Comparison of ENCODE assay signal across 8 cellular contexts in genomic region chr20:34515484-34516037, GRCh38. TPM values are rescaled to one million over a fixed set of nuclear protein-coding genes. Genes with fewer than 3 reads are reported as not detected.
A peak's percentile ranks its signal among the peaks of the same experiment; 100 is the strongest.
DNase-seq lines count a peak whose midpoint lies in the region; ATAC-seq, FAIRE-seq and TF ChIP-seq lines count a peak whose summit lies in the region.

No MANE protein-coding gene starts in this region.

- CTCF ChIA-PET in A549 (lab: Yijun Ruan, JAX) = interaction anchor here (0.9 to 6.2 kb wide), 6 partner anchors 10 to 204 kb away, joined by 3 to 52 read pairs (median 4); partner anchors contain the start of gene MAP1LC3A

- no peak for TF ChIP-seq RAD21 in A549 (conservative IDR thresholded peaks at IDR 0.05 in 1 of 2, IDR thresholded peaks at IDR 0.05 in 1 of 2)

- ATAC-seq in A549 (peak; percentile 44 to 47; a peak in 5 of 6 replicates), GM18520 (IDR thresholded peaks at IDR 0.05; ENCODE audit: unreplicated experiment) (peak; percentile 31), HG03064 (IDR thresholded peaks at IDR 0.05; ENCODE audit: low read depth, unreplicated experiment) (peak; percentile 55)

- H3K9me3 ChIP-seq in A549 (no peaks in the 10 kb centered on the region), mononuclear cell (ENCODE audit: low read depth, low read length) (no peaks in the 10 kb centered on the region)

- peak overlapping the region; percentile 91 for H3K4me2 ChIP-seq in A549

- no peak for FAIRE-seq in A549 (lab: Jason Lieb, UNC)

- WGBS in A549 (ENCODE audit: missing lambda C conversion rate) = 39% methylated on average over 25 of the region's 25 CpGs

- DNase-seq in A549 (ENCODE audit: low read depth in 1 of 2, low spot score in 1 of 2) = peak in 1 of 2 experiments; percentile 48
- peak; percentile 74 for DNase-seq in NCI-H2196 treated with DMSO at 0.1 percent for 48 hours (lab: John Stamatoyannopoulos, UW; ENCODE audit: unreplicated experiment)
- peak; percentile 69 for DNase-seq in activated CD4-positive, alpha-beta T cell treated with anti-CD3 and anti-CD28 coated beads, Interleukin-2, amount 50 U/mL, for 1 hour
- DNase-seq in ecto neural progenitor cell (ENCODE audit: low spot score) = peak; percentile 74
- peak; percentile 46 for DNase-seq in stimulated activated CD8-positive, alpha-beta memory T cell treated with anti-CD3 and anti-CD28 coated beads, Interleukin-4, amount 100 ng/mL, for 24 hours (ENCODE audit: low read depth)

- H3K4me1 ChIP-seq in A549 (peaks cover 24% of the 10 kb centered on the region), mononuclear cell (ENCODE audit: insufficient read depth, low read length) (peaks cover 26% of the 10 kb centered on the region)

- TF ChIP-seq POLR2A in A549 (IDR thresholded peaks at IDR 0.05; ENCODE audit: low read length) = no peak

- peak overlapping the region; percentile 80 for H3K4me3 ChIP-seq in A549
- peak overlapping the region; percentile 82 for H3K4me3 ChIP-seq in mononuclear cell (ENCODE audit: low read length)

- no peak for TF ChIP-seq CTCF in A549 (IDR thresholded peaks at IDR 0.05)

- H3K27ac ChIP-seq in A549 = peak overlapping the region; percentile 95 to 96

- no peaks in the 10 kb centered on the region for H3K27me3 ChIP-seq in mononuclear cell (ENCODE audit: insufficient read depth, low read length)

- POLR2A ChIA-PET in A549 (lab: Yijun Ruan, JAX) = interaction anchor here (0.5 to 2.2 kb wide), 10 partner anchors 10 to 441 kb away, joined by 3 to 12 read pairs (median 3); partner anchors contain the start of genes AHCY, ITCH and PIGU

- TF ChIP-seq EP300 in A549 (IDR thresholded peaks at IDR 0.05) = no peak

TF ChIP-seq in A549, 52 proteins besides CTCF, POLR2A, EP300 and RAD21:
- TF ChIP-seq CEBPB (IDR thresholded peaks at IDR 0.05) (peak in 1 of 2 experiments; percentile 61; a peak in 2 of 4 replicates), ESRRA (IDR thresholded peaks at IDR 0.05; ENCODE audit: borderline replicate concordance, low read length) (no peak)
TF ChIP-seq in A549: peak in this region for 1.

RNA-seq across cellular contexts. Expression of gene DYNLRB1, which starts 0.7 kb away (rescaled TPM):
- 148 and 204 TPM in 2 replicates for polyA plus RNA-seq in A549 (2011; rRNA removed)
- 235 and 264 TPM in 2 replicates for polyA plus RNA-seq in A549 (2012; cell fraction: cytosol; rRNA removed)
- polyA plus RNA-seq in A549 (2012; cell fraction: nucleus; rRNA removed) = 104 and 152 TPM in 2 replicates
- polyA plus RNA-seq in A549 (2017; fragmentation: RNase III; extraction: RNeasy Plus Mini Kit Qiagen cat#74134 plus additional on column Dnase treatment) = 206 to 230 TPM (median 211 TPM) in 3 replicates
- 116 and 177 TPM in 2 replicates for polyA minus RNA-seq in A549 (2011; rRNA and poly(A)+ RNA removed)
- 48.3 TPM for total RNA-seq in mononuclear cell

RNA-seq across cellular contexts. Expression of gene MAP1LC3A, which starts 43.0 kb away (rescaled TPM):
- polyA plus RNA-seq in A549 (2011; rRNA removed) (3.7 and 4.3 TPM in 2 replicates), A549 (2017; fragmentation: RNase III; extraction: RNeasy Plus Mini Kit Qiagen cat#74134 plus additional on column Dnase treatment) (11.4 to 17.7 TPM (median 15.7 TPM) in 3 replicates)
- 9.0 and 13.6 TPM in 2 replicates for polyA plus RNA-seq in A549 (2012; cell fraction: cytosol; rRNA removed)
- 25.2 and 27.9 TPM in 2 replicates for polyA plus RNA-seq in A549 (2012; cell fraction: nucleus; rRNA removed)
- polyA minus RNA-seq in A549 (2011; rRNA and poly(A)+ RNA removed) = 4.8 and 6.0 TPM in 2 replicates
- 3.4 TPM for total RNA-seq in mononuclear cell
